In the genomic region with DNA sequence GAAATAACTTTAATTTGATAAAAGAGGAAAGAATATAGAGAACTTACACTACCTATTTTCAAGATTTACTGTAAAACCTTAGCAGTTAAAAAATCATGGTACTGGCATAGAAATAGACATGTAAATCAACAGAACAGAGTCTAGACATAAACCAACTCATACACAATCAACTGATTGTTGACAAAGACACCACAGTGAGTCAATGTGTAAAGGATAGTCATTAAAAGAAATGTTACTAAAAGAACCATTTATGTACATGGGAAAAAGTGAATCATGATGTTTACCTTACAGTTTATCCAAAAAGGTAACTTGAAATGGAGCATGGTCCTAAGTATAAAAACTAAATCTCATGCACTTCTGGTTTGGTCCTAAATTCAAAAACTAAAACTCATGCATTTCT, we compare ENCODE assay signal across 24 cellular contexts.
A peak's percentile ranks its signal among the peaks of the same experiment; 100 is the strongest.
DNase-seq lines count a peak whose midpoint lies in the region; ATAC-seq, FAIRE-seq and TF ChIP-seq lines count a peak whose summit lies in the region.
"Had no signal": no experiment of that assay in that cellular context is flagged by ENCODE, and none has a peak within 500 bp of the region (broad histone marks: within the 10 kb centered on the region; RNA-seq: fewer than 3 reads in every experiment).

No MANE protein-coding gene starts in this region.

- H3K4me1 ChIP-seq in A549 = no peaks in the 10 kb centered on the region

- no peak overlapping the region for H3K4me3 ChIP-seq in A549
- H3K4me3 ChIP-seq: GM23338 had no signal

- peak; percentile 54 for FAIRE-seq in A549 (lab: Jason Lieb, UNC)
- FAIRE-seq in D721Med (lab: Jason Lieb, UNC) = peak; percentile 51
- FAIRE-seq: GM12892, GM18507, HepG2 had no signal

- POLR2A ChIA-PET in A549 (lab: Yijun Ruan, JAX) (no interaction called here), RWPE1 (lab: Yijun Ruan, JAX; ENCODE audit: low non-redundant PET) (no interaction called here)
- POLR2A ChIA-PET in naive thymus-derived CD8-positive, alpha-beta T cell (lab: Charles Lee) = no interaction called here

- TF ChIP-seq CTCF in A549 (IDR thresholded peaks at IDR 0.05) = no peak
- no peak for TF ChIP-seq CTCF in D721Med (IDR thresholded peaks at IDR 0.05; ENCODE audit: insufficient read depth, missing control alignments)
- no peak for TF ChIP-seq CTCF in RWPE1 (conservative IDR thresholded peaks at IDR 0.05; ENCODE audit: low read depth)

- H3K9me3 ChIP-seq in A549 = no peaks in the 10 kb centered on the region

- CTCF ChIA-PET in A549 (lab: Yijun Ruan, JAX) = no interaction called here
- CTCF ChIA-PET in RWPE1 (lab: Yijun Ruan, JAX) = interaction anchor here (0.6 kb wide), 1 partner anchor 319 kb away, joined by 3 read pairs; no protein-coding TSS in a partner anchor

- peaks cover 0 to 7% (median 0%) of the 10 kb centered on the region in 3 donors for H3K36me3 Mint-ChIP-seq in naive thymus-derived CD8-positive, alpha-beta T cell
- H3K36me3 Mint-ChIP-seq: CD4-positive, alpha-beta memory T cell; IgD-negative memory B cell had no signal

- no peak overlapping the region for H3K27ac Mint-ChIP-seq in naive thymus-derived CD8-positive, alpha-beta T cell
- H3K27ac Mint-ChIP-seq: CD4-positive, alpha-beta memory T cell; GM23338; HFFc6; IgD-negative memory B cell had no signal

- no peak for TF ChIP-seq POLR2A in A549 (IDR thresholded peaks at IDR 0.05; ENCODE audit: low read length)

- no peaks in the 10 kb centered on the region for H3K27me3 Mint-ChIP-seq in naive thymus-derived CD8-positive, alpha-beta T cell
- H3K27me3 Mint-ChIP-seq: CD4-positive, alpha-beta memory T cell; IgD-negative memory B cell had no signal

- no peak for TF ChIP-seq RAD21 in A549 (conservative IDR thresholded peaks at IDR 0.05 in 1 of 2, IDR thresholded peaks at IDR 0.05 in 1 of 2)

- H3K9me3 Mint-ChIP-seq in naive thymus-derived CD8-positive, alpha-beta T cell = peaks cover 0 to 22% (median 11%) of the 10 kb centered on the region in 9 donors

- H3K27ac ChIP-seq in A549 (no peak overlapping the region), RWPE1 (no peak overlapping the region), epithelial cell of prostate (no peak overlapping the region)
- H3K27ac ChIP-seq: C4-2B had no signal

- ATAC-seq in A549 (no peak), HG02798 (IDR thresholded peaks at IDR 0.05; ENCODE audit: poor library complexity, unreplicated experiment) (no peak)
- no peak for ATAC-seq in naive thymus-derived CD8-positive, alpha-beta T cell
- ATAC-seq: GM23338, HCT116, HepG2 had no signal

- H3K4me1 Mint-ChIP-seq in naive thymus-derived CD8-positive, alpha-beta T cell = no peaks in the 10 kb centered on the region
- H3K4me1 Mint-ChIP-seq: CD4-positive, alpha-beta memory T cell; GM23338; IgD-negative memory B cell had no signal

- no peak overlapping the region for H3K4me2 ChIP-seq in A549
- H3K4me2 ChIP-seq: GM23338 had no signal

- no peak overlapping the region for H3K4me3 Mint-ChIP-seq in naive thymus-derived CD8-positive, alpha-beta T cell
- H3K4me3 Mint-ChIP-seq: CD4-positive, alpha-beta memory T cell; GM23338; HFFc6; IgD-negative memory B cell had no signal

- DNase-seq in A549 (ENCODE audit: low read depth in 1 of 2, low spot score in 1 of 2) (no peak), D721Med (ENCODE audit: insufficient read length, low spot score) (no peak), RWPE1 (ENCODE audit: low spot score) (peak; percentile 8), epithelial cell of prostate (ENCODE audit: low read depth, low spot score) (peak; percentile 70), AG20443 (ENCODE audit: low spot score) (no peak)
- DNase-seq in naive thymus-derived CD8-positive, alpha-beta T cell = no peak
- DNase-seq: ACHN; AML-193; Calu3; CD4-positive, alpha-beta memory T cell; DMS 273 treated with DMSO at 0.1 percent for 48 hours; DMS79; GDM1; H7; HFFc6; KBM-7 had no signal

- TF ChIP-seq EP300 in A549 (IDR thresholded peaks at IDR 0.05) = no peak

TF ChIP-seq in A549, 52 proteins besides CTCF, POLR2A, EP300 and RAD21:
- TF ChIP-seq HOXB5 (CRISPR knock-in tag; IDR thresholded peaks at IDR 0.05) = no peak
- no peak for TF ChIP-seq KDM1A (IDR thresholded peaks at IDR 0.05; ENCODE audit: low read depth)
- no peak for TF ChIP-seq TFCP2L1 (CRISPR knock-in tag; IDR thresholded peaks at IDR 0.05)
- TF ChIP-seq POLR2AphosphoS2 (conservative IDR thresholded peaks at IDR 0.05; ENCODE audit: low read length) = no peak
- TF ChIP-seq, protein P1, sequence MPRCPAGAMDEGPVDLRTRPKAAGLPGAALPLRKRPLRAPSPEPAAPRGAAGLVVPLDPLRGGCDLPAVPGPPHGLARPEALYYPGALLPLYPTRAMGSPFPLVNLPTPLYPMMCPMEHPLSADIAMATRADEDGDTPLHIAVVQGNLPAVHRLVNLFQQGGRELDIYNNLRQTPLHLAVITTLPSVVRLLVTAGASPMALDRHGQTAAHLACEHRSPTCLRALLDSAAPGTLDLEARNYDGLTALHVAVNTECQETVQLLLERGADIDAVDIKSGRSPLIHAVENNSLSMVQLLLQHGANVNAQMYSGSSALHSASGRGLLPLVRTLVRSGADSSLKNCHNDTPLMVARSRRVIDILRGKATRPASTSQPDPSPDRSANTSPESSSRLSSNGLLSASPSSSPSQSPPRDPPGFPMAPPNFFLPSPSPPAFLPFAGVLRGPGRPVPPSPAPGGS (IDR thresholded peaks at IDR 0.05) = no peak
- TF ChIP-seq RFX5 (IDR thresholded peaks at IDR 0.05) = no peak
- no peak for TF ChIP-seq EHF (CRISPR knock-in tag; IDR thresholded peaks at IDR 0.05)
- no peak for TF ChIP-seq FOSL2 (IDR thresholded peaks at IDR 0.05)
- no peak for TF ChIP-seq FOSL2 (CRISPR knock-in tag; IDR thresholded peaks at IDR 0.05)
- TF ChIP-seq HOXB13 (CRISPR knock-in tag; IDR thresholded peaks at IDR 0.05; ENCODE audit: low read depth) = no peak
- TF ChIP-seq, protein P2, sequence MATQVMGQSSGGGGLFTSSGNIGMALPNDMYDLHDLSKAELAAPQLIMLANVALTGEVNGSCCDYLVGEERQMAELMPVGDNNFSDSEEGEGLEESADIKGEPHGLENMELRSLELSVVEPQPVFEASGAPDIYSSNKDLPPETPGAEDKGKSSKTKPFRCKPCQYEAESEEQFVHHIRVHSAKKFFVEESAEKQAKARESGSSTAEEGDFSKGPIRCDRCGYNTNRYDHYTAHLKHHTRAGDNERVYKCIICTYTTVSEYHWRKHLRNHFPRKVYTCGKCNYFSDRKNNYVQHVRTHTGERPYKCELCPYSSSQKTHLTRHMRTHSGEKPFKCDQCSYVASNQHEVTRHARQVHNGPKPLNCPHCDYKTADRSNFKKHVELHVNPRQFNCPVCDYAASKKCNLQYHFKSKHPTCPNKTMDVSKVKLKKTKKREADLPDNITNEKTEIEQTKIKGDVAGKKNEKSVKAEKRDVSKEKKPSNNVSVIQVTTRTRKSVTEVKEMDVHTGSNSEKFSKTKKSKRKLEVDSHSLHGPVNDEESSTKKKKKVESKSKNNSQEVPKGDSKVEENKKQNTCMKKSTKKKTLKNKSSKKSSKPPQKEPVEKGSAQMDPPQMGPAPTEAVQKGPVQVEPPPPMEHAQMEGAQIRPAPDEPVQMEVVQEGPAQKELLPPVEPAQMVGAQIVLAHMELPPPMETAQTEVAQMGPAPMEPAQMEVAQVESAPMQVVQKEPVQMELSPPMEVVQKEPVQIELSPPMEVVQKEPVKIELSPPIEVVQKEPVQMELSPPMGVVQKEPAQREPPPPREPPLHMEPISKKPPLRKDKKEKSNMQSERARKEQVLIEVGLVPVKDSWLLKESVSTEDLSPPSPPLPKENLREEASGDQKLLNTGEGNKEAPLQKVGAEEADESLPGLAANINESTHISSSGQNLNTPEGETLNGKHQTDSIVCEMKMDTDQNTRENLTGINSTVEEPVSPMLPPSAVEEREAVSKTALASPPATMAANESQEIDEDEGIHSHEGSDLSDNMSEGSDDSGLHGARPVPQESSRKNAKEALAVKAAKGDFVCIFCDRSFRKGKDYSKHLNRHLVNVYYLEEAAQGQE (IDR thresholded peaks at IDR 0.05) = no peak
- TF ChIP-seq, protein P3, sequence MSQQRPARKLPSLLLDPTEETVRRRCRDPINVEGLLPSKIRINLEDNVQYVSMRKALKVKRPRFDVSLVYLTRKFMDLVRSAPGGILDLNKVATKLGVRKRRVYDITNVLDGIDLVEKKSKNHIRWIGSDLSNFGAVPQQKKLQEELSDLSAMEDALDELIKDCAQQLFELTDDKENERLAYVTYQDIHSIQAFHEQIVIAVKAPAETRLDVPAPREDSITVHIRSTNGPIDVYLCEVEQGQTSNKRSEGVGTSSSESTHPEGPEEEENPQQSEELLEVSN (IDR thresholded peaks at IDR 0.05; ENCODE audit: borderline replicate concordance, low read depth) = no peak
- TF ChIP-seq PHF8 (IDR thresholded peaks at IDR 0.05; ENCODE audit: borderline replicate concordance, low read depth) = no peak
- TF ChIP-seq HEYL (CRISPR knock-in tag; IDR thresholded peaks at IDR 0.05) = no peak
- TF ChIP-seq ZSCAN20 (CRISPR knock-in tag; IDR thresholded peaks at IDR 0.05) = no peak
- no peak for TF ChIP-seq KDM5A (IDR thresholded peaks at IDR 0.05)
- no peak for TF ChIP-seq FOXS1 (CRISPR knock-in tag; IDR thresholded peaks at IDR 0.05)

Comparison
In these comparisons a context has a peak if more than half of its experiments do, and no peak if none do; other contexts are left out.
1. DNase-seq: peak in RWPE1 (single experiment) and epithelial cell of prostate (single experiment); none in A549 (0 of 2), D721Med (single experiment), AG20443 (single experiment) and naive thymus-derived CD8-positive, alpha-beta T cell (0 of 10).